1 cellular context compared by ENCODE assay signal in the genomic region with DNA sequence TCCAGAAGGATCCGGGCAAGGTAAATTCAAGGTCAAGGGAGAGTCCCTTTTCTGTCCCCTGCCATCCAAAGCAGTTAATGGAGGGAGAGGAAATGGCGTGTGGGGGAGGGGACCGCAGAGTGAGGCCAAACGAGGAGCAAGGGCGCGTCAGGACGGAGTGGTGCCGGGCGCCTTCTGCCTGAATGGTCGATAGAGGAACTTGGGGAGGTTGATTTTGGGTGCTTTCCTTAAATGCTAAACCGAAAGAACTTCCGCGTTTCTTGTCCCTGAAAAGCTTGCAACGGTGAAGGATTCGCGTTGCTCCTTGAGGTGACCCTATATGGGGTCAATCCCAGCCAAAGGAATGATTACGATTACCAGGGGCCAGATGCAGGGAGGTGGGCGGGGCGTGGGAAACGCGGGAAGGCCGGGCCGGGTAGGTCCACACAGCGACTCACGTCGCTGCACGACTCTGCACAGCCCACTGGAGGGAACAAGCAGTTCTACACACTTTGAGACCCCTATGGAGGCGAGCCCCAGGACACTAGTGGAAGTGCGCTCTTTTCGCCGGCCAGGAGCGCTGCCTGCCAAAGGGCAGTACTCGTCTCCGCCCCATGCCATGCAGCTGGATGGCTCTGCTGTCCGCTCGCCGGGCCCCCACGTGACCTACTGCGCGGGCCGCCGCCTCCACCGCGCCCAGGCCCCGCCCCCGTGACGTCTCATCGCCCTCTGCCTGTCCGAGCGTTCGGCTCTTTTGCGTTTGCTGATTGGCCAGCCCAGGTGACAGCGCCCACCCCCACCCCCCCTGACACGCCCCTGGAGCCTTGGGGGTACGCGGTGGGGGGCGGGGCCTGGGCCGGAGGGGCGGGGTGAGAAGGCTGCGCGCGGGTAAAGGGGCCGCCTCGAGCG.
A peak's percentile ranks its signal among the peaks of the same experiment; 100 is the strongest.
TF ChIP-seq lines count a peak whose summit lies in the region.

No MANE protein-coding gene starts in this region.

TF ChIP-seq in HEK293, 187 proteins besides CTCF, POLR2A, EP300 and RAD21 (continued from another document and continues in another):
- TF ChIP-seq, protein P1, sequence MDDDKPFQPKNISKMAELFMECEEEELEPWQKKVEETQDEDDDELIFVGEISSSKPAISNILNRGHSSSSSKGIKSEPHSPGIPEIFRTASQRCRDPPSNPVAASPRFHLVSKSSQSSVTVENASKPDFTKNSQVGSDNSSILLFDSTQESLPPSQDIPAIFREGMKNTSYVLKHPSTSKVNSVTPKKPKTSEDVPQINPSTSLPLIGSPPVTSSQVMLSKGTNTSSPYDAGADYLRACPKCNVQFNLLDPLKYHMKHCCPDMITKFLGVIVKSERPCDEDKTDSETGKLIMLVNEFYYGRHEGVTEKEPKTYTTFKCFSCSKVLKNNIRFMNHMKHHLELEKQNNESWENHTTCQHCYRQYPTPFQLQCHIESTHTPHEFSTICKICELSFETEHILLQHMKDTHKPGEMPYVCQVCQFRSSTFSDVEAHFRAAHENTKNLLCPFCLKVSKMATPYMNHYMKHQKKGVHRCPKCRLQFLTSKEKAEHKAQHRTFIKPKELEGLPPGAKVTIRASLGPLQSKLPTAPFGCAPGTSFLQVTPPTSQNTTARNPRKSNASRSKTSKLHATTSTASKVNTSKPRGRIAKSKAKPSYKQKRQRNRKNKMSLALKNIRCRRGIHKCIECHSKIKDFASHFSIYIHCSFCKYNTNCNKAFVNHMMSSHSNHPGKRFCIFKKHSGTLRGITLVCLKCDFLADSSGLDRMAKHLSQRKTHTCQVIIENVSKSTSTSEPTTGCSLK (tag by site-specific recombination; IDR thresholded peaks at IDR 0.05) = no peak
- TF ChIP-seq ZNF214 (tag by site-specific recombination; IDR thresholded peaks at IDR 0.05; ENCODE audit: borderline replicate concordance) = no peak
- no peak for TF ChIP-seq ZNF157 (tag by site-specific recombination; IDR thresholded peaks at IDR 0.05)
- TF ChIP-seq, protein P2, sequence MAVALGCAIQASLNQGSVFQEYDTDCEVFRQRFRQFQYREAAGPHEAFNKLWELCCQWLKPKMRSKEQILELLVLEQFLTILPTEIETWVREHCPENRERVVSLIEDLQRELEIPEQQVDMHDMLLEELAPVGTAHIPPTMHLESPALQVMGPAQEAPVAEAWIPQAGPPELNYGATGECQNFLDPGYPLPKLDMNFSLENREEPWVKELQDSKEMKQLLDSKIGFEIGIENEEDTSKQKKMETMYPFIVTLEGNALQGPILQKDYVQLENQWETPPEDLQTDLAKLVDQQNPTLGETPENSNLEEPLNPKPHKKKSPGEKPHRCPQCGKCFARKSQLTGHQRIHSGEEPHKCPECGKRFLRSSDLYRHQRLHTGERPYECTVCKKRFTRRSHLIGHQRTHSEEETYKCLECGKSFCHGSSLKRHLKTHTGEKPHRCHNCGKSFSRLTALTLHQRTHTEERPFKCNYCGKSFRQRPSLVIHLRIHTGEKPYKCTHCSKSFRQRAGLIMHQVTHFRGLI (tag by site-specific recombination; IDR thresholded peaks at IDR 0.05) = no peak
- peak; percentile 27; the same call in 1 of the 2 replicates for TF ChIP-seq SP7 (tag by site-specific recombination; IDR thresholded peaks at IDR 0.05)
- TF ChIP-seq ZNF423 (tag by site-specific recombination; IDR thresholded peaks at IDR 0.05) = no peak
- TF ChIP-seq ZNF654 (tag by site-specific recombination; IDR thresholded peaks at IDR 0.05; ENCODE audit: low read depth) = no peak
- TF ChIP-seq ZNF777 (tag by site-specific recombination; IDR thresholded peaks at IDR 0.05; ENCODE audit: borderline replicate concordance) = peak; percentile 69; the same call in 1 of the 2 replicates
- peak; percentile 67 for TF ChIP-seq ZBTB17 (tag by site-specific recombination; IDR thresholded peaks at IDR 0.05)
- TF ChIP-seq ZNF549 (tag by site-specific recombination; IDR thresholded peaks at IDR 0.05) = no peak
- TF ChIP-seq ZNF211 (tag by site-specific recombination; IDR thresholded peaks at IDR 0.05; ENCODE audit: low read depth) = no peak
- TF ChIP-seq ZNF350 (tag by site-specific recombination; IDR thresholded peaks at IDR 0.05) = no peak
- no peak for TF ChIP-seq OVOL3 (tag by site-specific recombination; IDR thresholded peaks at IDR 0.05)
- TF ChIP-seq ZNF140 (tag by site-specific recombination; IDR thresholded peaks at IDR 0.05) = no peak
- TF ChIP-seq ZNF223 (tag by site-specific recombination; IDR thresholded peaks at IDR 0.05) = no peak
- TF ChIP-seq, protein P3, sequence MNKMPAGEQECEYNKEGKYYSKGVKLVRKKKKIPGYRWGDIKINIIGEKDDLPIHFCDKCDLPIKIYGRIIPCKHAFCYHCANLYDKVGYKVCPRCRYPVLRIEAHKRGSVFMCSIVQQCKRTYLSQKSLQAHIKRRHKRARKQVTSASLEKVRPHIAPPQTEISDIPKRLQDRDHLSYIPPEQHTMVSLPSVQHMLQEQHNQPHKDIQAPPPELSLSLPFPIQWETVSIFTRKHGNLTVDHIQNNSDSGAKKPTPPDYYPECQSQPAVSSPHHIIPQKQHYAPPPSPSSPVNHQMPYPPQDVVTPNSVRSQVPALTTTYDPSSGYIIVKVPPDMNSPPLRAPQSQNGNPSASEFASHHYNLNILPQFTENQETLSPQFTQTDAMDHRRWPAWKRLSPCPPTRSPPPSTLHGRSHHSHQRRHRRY (tag by site-specific recombination; IDR thresholded peaks at IDR 0.05) = no peak
- no peak for TF ChIP-seq ZNF426 (tag by site-specific recombination; IDR thresholded peaks at IDR 0.05)
- TF ChIP-seq, protein P4, sequence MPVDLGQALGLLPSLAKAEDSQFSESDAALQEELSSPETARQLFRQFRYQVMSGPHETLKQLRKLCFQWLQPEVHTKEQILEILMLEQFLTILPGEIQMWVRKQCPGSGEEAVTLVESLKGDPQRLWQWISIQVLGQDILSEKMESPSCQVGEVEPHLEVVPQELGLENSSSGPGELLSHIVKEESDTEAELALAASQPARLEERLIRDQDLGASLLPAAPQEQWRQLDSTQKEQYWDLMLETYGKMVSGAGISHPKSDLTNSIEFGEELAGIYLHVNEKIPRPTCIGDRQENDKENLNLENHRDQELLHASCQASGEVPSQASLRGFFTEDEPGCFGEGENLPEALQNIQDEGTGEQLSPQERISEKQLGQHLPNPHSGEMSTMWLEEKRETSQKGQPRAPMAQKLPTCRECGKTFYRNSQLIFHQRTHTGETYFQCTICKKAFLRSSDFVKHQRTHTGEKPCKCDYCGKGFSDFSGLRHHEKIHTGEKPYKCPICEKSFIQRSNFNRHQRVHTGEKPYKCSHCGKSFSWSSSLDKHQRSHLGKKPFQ (tag by site-specific recombination; IDR thresholded peaks at IDR 0.05) = no peak
- peak; percentile 87 for TF ChIP-seq SP2 (tag by site-specific recombination; IDR thresholded peaks at IDR 0.05)
- TF ChIP-seq, protein P5, sequence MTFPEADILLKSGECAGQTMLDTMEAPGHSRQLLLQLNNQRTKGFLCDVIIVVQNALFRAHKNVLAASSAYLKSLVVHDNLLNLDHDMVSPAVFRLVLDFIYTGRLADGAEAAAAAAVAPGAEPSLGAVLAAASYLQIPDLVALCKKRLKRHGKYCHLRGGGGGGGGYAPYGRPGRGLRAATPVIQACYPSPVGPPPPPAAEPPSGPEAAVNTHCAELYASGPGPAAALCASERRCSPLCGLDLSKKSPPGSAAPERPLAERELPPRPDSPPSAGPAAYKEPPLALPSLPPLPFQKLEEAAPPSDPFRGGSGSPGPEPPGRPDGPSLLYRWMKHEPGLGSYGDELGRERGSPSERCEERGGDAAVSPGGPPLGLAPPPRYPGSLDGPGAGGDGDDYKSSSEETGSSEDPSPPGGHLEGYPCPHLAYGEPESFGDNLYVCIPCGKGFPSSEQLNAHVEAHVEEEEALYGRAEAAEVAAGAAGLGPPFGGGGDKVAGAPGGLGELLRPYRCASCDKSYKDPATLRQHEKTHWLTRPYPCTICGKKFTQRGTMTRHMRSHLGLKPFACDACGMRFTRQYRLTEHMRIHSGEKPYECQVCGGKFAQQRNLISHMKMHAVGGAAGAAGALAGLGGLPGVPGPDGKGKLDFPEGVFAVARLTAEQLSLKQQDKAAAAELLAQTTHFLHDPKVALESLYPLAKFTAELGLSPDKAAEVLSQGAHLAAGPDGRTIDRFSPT (tag by site-specific recombination; IDR thresholded peaks at IDR 0.05) = peak; percentile 85
- TF ChIP-seq, protein P6, sequence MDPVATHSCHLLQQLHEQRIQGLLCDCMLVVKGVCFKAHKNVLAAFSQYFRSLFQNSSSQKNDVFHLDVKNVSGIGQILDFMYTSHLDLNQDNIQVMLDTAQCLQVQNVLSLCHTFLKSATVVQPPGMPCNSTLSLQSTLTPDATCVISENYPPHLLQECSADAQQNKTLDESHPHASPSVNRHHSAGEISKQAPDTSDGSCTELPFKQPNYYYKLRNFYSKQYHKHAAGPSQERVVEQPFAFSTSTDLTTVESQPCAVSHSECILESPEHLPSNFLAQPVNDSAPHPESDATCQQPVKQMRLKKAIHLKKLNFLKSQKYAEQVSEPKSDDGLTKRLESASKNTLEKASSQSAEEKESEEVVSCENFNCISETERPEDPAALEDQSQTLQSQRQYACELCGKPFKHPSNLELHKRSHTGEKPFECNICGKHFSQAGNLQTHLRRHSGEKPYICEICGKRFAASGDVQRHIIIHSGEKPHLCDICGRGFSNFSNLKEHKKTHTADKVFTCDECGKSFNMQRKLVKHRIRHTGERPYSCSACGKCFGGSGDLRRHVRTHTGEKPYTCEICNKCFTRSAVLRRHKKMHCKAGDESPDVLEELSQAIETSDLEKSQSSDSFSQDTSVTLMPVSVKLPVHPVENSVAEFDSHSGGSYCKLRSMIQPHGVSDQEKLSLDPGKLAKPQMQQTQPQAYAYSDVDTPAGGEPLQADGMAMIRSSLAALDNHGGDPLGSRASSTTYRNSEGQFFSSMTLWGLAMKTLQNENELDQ (tag by site-specific recombination; IDR thresholded peaks at IDR 0.05; ENCODE audit: low read depth) = no peak
- TF ChIP-seq, protein P7, sequence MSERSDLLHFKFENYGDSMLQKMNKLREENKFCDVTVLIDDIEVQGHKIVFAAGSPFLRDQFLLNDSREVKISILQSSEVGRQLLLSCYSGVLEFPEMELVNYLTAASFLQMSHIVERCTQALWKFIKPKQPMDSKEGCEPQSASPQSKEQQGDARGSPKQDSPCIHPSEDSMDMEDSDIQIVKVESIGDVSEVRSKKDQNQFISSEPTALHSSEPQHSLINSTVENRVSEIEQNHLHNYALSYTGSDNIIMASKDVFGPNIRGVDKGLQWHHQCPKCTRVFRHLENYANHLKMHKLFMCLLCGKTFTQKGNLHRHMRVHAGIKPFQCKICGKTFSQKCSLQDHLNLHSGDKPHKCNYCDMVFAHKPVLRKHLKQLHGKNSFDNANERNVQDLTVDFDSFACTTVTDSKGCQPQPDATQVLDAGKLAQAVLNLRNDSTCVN (tag by site-specific recombination; optimal IDR thresholded peaks at IDR 0.05) = peak; percentile 68
- peak; percentile 75 for TF ChIP-seq KLF16 (tag by site-specific recombination; IDR thresholded peaks at IDR 0.05)
- TF ChIP-seq, protein P8, sequence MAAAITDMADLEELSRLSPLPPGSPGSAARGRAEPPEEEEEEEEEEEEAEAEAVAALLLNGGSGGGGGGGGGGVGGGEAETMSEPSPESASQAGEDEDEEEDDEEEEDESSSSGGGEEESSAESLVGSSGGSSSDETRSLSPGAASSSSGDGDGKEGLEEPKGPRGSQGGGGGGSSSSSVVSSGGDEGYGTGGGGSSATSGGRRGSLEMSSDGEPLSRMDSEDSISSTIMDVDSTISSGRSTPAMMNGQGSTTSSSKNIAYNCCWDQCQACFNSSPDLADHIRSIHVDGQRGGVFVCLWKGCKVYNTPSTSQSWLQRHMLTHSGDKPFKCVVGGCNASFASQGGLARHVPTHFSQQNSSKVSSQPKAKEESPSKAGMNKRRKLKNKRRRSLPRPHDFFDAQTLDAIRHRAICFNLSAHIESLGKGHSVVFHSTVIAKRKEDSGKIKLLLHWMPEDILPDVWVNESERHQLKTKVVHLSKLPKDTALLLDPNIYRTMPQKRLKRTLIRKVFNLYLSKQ (tag by site-specific recombination; IDR thresholded peaks at IDR 0.05; ENCODE audit: borderline replicate concordance) = no peak
- no peak for TF ChIP-seq ZNF837 (tag by site-specific recombination; IDR thresholded peaks at IDR 0.05)
- no peak for TF ChIP-seq ZNF239 (tag by site-specific recombination; IDR thresholded peaks at IDR 0.05)
- no peak for TF ChIP-seq ZNF16 (tag by site-specific recombination; IDR thresholded peaks at IDR 0.05; ENCODE audit: low read depth)
- TF ChIP-seq ZNF112 (tag by site-specific recombination; IDR thresholded peaks at IDR 0.05) = no peak
- TF ChIP-seq, protein P9, sequence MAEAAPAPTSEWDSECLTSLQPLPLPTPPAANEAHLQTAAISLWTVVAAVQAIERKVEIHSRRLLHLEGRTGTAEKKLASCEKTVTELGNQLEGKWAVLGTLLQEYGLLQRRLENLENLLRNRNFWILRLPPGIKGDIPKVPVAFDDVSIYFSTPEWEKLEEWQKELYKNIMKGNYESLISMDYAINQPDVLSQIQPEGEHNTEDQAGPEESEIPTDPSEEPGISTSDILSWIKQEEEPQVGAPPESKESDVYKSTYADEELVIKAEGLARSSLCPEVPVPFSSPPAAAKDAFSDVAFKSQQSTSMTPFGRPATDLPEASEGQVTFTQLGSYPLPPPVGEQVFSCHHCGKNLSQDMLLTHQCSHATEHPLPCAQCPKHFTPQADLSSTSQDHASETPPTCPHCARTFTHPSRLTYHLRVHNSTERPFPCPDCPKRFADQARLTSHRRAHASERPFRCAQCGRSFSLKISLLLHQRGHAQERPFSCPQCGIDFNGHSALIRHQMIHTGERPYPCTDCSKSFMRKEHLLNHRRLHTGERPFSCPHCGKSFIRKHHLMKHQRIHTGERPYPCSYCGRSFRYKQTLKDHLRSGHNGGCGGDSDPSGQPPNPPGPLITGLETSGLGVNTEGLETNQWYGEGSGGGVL (tag by site-specific recombination; IDR thresholded peaks at IDR 0.05) = no peak
- peak; percentile 84 for TF ChIP-seq ZXDB (tag by site-specific recombination; IDR thresholded peaks at IDR 0.05)
- no peak for TF ChIP-seq ZNF510 (tag by site-specific recombination; IDR thresholded peaks at IDR 0.05; ENCODE audit: insufficient replicate concordance)
- TF ChIP-seq, protein P10, sequence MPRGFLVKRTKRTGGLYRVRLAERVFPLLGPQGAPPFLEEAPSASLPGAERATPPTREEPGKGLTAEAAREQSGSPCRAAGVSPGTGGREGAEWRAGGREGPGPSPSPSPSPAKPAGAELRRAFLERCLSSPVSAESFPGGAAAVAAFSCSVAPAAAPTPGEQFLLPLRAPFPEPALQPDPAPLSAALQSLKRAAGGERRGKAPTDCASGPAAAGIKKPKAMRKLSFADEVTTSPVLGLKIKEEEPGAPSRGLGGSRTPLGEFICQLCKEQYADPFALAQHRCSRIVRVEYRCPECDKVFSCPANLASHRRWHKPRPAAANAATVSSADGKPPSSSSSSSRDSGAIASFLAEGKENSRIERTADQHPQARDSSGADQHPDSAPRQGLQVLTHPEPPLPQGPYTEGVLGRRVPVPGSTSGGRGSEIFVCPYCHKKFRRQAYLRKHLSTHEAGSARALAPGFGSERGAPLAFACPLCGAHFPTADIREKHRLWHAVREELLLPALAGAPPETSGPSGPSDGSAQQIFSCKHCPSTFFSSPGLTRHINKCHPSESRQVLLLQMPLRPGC (tag by site-specific recombination; IDR thresholded peaks at IDR 0.05) = no peak
- TF ChIP-seq ZSCAN23 (tag by site-specific recombination; IDR thresholded peaks at IDR 0.05) = no peak
- no peak for TF ChIP-seq ZNF621 (tag by site-specific recombination; IDR thresholded peaks at IDR 0.05)
- TF ChIP-seq ZNF404 (tag by site-specific recombination; IDR thresholded peaks at IDR 0.05) = no peak
- TF ChIP-seq ZBTB8A (tag by site-specific recombination; IDR thresholded peaks at IDR 0.05) = no peak
- TF ChIP-seq, protein P11, sequence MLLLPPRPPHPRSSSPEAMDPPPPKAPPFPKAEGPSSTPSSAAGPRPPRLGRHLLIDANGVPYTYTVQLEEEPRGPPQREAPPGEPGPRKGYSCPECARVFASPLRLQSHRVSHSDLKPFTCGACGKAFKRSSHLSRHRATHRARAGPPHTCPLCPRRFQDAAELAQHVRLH (tag by site-specific recombination; IDR thresholded peaks at IDR 0.05) = 0 out of 2 replicates have a peak, but pooled peaks have one; percentile 24
